ENCODE assay signal across 19 cellular contexts in the genomic region with DNA sequence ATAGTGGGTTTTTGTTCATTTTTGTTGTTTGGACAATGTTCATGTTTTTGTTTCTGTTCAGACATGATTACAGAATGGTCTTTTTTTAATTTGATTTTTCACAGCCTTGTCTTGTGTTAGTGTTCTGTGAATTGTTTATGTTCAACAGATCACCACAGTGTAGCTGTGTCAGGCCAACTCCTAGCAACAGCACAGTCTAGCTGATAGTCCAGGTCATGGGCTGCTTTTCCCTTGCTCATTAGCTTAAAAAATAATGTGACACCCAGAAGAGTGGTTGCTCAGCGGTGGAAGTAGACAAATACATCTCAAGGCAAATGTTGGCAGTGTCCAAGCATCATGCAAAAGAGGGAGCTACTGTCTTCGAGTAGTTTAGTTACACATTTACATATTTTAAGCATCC. TPM values are rescaled to one million over a fixed set of nuclear protein-coding genes. Genes with fewer than 3 reads are reported as not detected.
"Had no signal": no experiment of that assay in that cellular context is flagged by ENCODE, and none has a peak within 500 bp of the region (broad histone marks: within the 10 kb centered on the region; RNA-seq: fewer than 3 reads in every experiment).

No MANE protein-coding gene starts in this region.

- H3K4me3 Mint-ChIP-seq: activated CD4-positive, alpha-beta T cell treated with anti-CD3 and anti-CD28 coated beads, Interleukin-2, amount 10 ng/mL, durations not matched to agents 24 days and 14 days; activated naive CD4-positive, alpha-beta T cell treated with anti-CD3 and anti-CD28 coated beads, Interleukin-2, amount 10 ng/mL, durations not matched to agents 7 days and 5 days; central memory CD8-positive, alpha-beta T cell; dendritic cell treated with granulocyte-macrophage colony-stimulating factor and Interleukin-4, amounts not matched to agents 40 ng/mL and 50 ng/mL, for 4 days; stimulated activated naive B cell treated with anti-CD40 and anti-IgM and Interleukin-4, amounts not matched to agents 10 μg/mL and 1 μg/mL and 100 μg/mL, for 72 hours; T-cell; WTC11 had no signal

- H3K36me3 Mint-ChIP-seq: brain had no signal

- H3K27me3 ChIP-seq: transverse colon had no signal

- H3K9me3 ChIP-seq: neutrophil, transverse colon had no signal

- H3K36me3 ChIP-seq: transverse colon had no signal

- H3K27ac Mint-ChIP-seq: activated CD4-positive, alpha-beta T cell treated with anti-CD3 and anti-CD28 coated beads, Interleukin-2, amount 10 ng/mL, durations not matched to agents 24 days and 14 days; activated naive CD4-positive, alpha-beta T cell treated with anti-CD3 and anti-CD28 coated beads, Interleukin-2, amount 10 ng/mL, durations not matched to agents 7 days and 5 days; activated T-helper 2 cell treated with anti-CD3 and anti-CD28 coated beads, Interferon-gamma antibody, Interleukin-2, Interleukin-4, amounts not matched to agents 10 μg/mL and 5 μg/mL and 100 μg/mL, durations not matched to agents 14 hours and 24 hours and 36 hours; dendritic cell treated with granulocyte-macrophage colony-stimulating factor and Interleukin-4, amounts not matched to agents 40 ng/mL and 50 ng/mL, for 4 days; progenitor cell of endocrine pancreas; stimulated activated naive B cell treated with anti-CD40 and anti-IgM and Interleukin-4, amounts not matched to agents 10 μg/mL and 1 μg/mL and 100 μg/mL, for 72 hours; T-cell; WTC11 had no signal

- H3K27ac ChIP-seq: neutrophil, transverse colon had no signal

- DNase-seq: activated CD4-positive, alpha-beta T cell treated with anti-CD3 and anti-CD28 coated beads, Interleukin-2, amount 10 ng/mL, durations not matched to agents 24 days and 14 days; activated CD8-positive, alpha-beta memory T cell treated with anti-CD3 and anti-CD28 coated beads for 24 hours; activated naive CD4-positive, alpha-beta T cell treated with anti-CD3 and anti-CD28 coated beads, Interleukin-2, amount 10 ng/mL, durations not matched to agents 7 days and 5 days; activated T-cell treated with anti-CD3 and anti-CD28 coated beads for 4 hours; amniotic stem cell; midbrain; naive thymus-derived CD4-positive, alpha-beta T cell; right cardiac atrium; stimulated activated CD4-positive, alpha-beta T cell treated with anti-CD3 and anti-CD28 coated beads, Interleukin-2, amount 100 ng/mL, for 24 hours; stimulated activated naive B cell treated with anti-CD40 and anti-IgM and Interleukin-4, amounts not matched to agents 10 μg/mL and 1 μg/mL and 100 μg/mL, for 72 hours; T-cell; transverse colon had no signal

- H3K9me3 Mint-ChIP-seq: activated CD4-positive, alpha-beta T cell treated with anti-CD3 and anti-CD28 coated beads, Interleukin-2, amount 10 ng/mL, durations not matched to agents 24 days and 14 days; activated naive CD4-positive, alpha-beta T cell treated with anti-CD3 and anti-CD28 coated beads, Interleukin-2, amount 10 ng/mL, durations not matched to agents 7 days and 5 days; activated T-helper 2 cell treated with anti-CD3 and anti-CD28 coated beads, Interferon-gamma antibody, Interleukin-2, Interleukin-4, amounts not matched to agents 10 μg/mL and 5 μg/mL and 100 μg/mL, durations not matched to agents 14 hours and 24 hours and 36 hours; brain; central memory CD8-positive, alpha-beta T cell; dendritic cell treated with granulocyte-macrophage colony-stimulating factor and Interleukin-4, amounts not matched to agents 40 ng/mL and 50 ng/mL, for 4 days; naive thymus-derived CD4-positive, alpha-beta T cell; stimulated activated naive B cell treated with anti-CD40 and anti-IgM and Interleukin-4, amounts not matched to agents 10 μg/mL and 1 μg/mL and 100 μg/mL, for 72 hours; T-cell; WTC11 had no signal

- H3K27me3 Mint-ChIP-seq: activated CD4-positive, alpha-beta T cell treated with anti-CD3 and anti-CD28 coated beads, Interleukin-2, amount 10 ng/mL, durations not matched to agents 24 days and 14 days; central memory CD8-positive, alpha-beta T cell; dendritic cell treated with granulocyte-macrophage colony-stimulating factor and Interleukin-4, amounts not matched to agents 40 ng/mL and 50 ng/mL, for 4 days; progenitor cell of endocrine pancreas; stimulated activated naive B cell treated with anti-CD40 and anti-IgM and Interleukin-4, amounts not matched to agents 10 μg/mL and 1 μg/mL and 100 μg/mL, for 72 hours; T-cell had no signal

- H3K4me3 ChIP-seq: transverse colon had no signal

- ATAC-seq: naive thymus-derived CD4-positive, alpha-beta T cell; right cardiac atrium; stimulated activated naive B cell treated with anti-CD40 and anti-IgM and Interleukin-4, amounts not matched to agents 10 μg/mL and 1 μg/mL and 100 μg/mL, for 72 hours; T-cell; WTC11 had no signal

RNA-seq across cellular contexts. Expression of gene SMCO3, which starts 33.1 kb away (rescaled TPM):
- total RNA-seq: activated CD4-positive, alpha-beta T cell treated with anti-CD3 and anti-CD28 coated beads, Interleukin-2, amount 10 ng/mL, durations not matched to agents 24 days and 14 days; activated T-helper 2 cell treated with anti-CD3 and anti-CD28 coated beads, Interferon-gamma antibody, Interleukin-2, Interleukin-4, amounts not matched to agents 10 μg/mL and 5 μg/mL and 100 μg/mL, durations not matched to agents 14 hours and 24 hours and 36 hours; naive thymus-derived CD4-positive, alpha-beta T cell; progenitor cell of endocrine pancreas; T-cell; transverse colon; WTC11 had no signal
